9 cellular contexts compared by ENCODE assay signal in the genomic region with DNA sequence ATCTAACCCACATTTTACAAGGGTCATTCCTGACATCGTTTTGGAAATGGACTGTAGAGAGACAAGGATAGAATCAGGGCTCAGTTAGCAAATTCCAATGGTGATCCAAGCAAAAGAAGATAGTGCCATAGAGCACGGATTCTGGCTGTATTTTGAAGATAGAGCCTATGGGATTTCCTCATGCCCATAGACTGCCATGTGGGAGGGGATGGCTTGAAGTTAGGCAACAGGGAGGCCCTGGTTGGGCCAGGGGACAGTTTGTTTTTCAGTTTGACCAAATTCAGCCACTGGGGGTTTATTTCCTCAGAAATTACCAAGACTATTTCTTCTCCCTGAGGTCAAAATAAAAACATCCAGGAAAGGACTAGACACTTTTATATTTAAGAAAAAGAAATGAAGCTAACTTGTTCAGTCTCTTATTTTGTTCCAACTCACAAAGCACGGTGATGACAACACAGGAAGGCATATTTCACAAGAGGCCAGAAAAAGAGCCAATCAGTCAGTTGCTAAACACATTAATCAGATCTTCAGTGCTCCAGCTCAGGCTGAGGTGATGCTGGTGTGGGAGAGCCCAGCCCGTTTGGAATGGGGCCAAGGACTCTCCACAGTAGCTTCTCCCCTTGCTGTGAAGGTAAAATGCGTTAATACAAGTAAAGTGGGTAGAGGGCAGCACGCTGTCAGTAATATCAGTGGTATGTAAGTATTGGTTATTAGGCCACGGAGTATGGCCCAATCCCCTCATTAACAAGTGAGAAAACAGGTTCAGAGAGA. TPM values are rescaled to one million over a fixed set of nuclear protein-coding genes. Genes with fewer than 3 reads are reported as not detected.
DNase-seq lines count a peak whose midpoint lies in the region; ATAC-seq and TF ChIP-seq lines count a peak whose summit lies in the region.
"Had no signal": no experiment of that assay in that cellular context is flagged by ENCODE, and none has a peak within 500 bp of the region (broad histone marks: within the 10 kb centered on the region; RNA-seq: fewer than 3 reads in every experiment).

No MANE protein-coding gene starts in this region.

- 50 to 51% methylated on average over 7 of the region's 7 CpGs for WGBS in testis, 2 donors

- no peak overlapping the region for H3K4me2 ChIP-seq in GM23338

- TF ChIP-seq POLR2A in testis (IDR thresholded peaks at IDR 0.05) = no peak

- peaks cover 12% of the 10 kb centered on the region for H3K9me3 Mint-ChIP-seq in GM23338

- ATAC-seq in GM18867 (IDR thresholded peaks at IDR 0.05; ENCODE audit: unreplicated experiment) (no peak), GM21390 (IDR thresholded peaks at IDR 0.05; ENCODE audit: unreplicated experiment) (no peak), GM23338 (no peak)

- H3K27me3 ChIP-seq in cardiac muscle cell (peaks cover 3% of the 10 kb centered on the region), testis (no peaks in the 10 kb centered on the region), GM23338 (ENCODE audit: insufficient read depth) (peaks cover 9% of the 10 kb centered on the region; the same call in 1 of the 2 replicates)

- H3K9me3 ChIP-seq in cardiac muscle cell (ENCODE audit: low read depth) (no peaks in the 10 kb centered on the region), testis (no peaks in the 10 kb centered on the region)

- no peak overlapping the region for H3K27ac Mint-ChIP-seq in GM23338

- DNase-seq in DMS 273 (lab: John Stamatoyannopoulos, UW; ENCODE audit: unreplicated experiment) (peak; percentile 54), DMS 273 treated with DMSO at 0.1 percent for 48 hours (lab: John Stamatoyannopoulos, UW) (no peak), SIG-M5 (lab: John Stamatoyannopoulos, UW) (peak; percentile 87), cardiac muscle cell (ENCODE audit: low read depth in 1 of 2, low spot score in 1 of 2) (peak; percentile 33 to 97), testis (peak; percentile 60), GM23338 (ENCODE audit: low spot score) (no peak)

- H3K4me3 ChIP-seq in cardiac muscle cell (no peak overlapping the region), testis (no peak overlapping the region), GM23338 (no peak overlapping the region)

- H3K27ac ChIP-seq in cardiac muscle cell (no peak overlapping the region), testis (peak overlapping the region in 1 of 2 donors; percentile 47), GM23338 (ENCODE audit: low read depth) (no peak overlapping the region)
- H3K27ac ChIP-seq: 22Rv1 had no signal

- no peaks in the 10 kb centered on the region for H3K9me2 ChIP-seq in GM23338 (ENCODE audit: insufficient read depth)

- peaks cover 8% of the 10 kb centered on the region for H3K36me3 Mint-ChIP-seq in GM23338 (ENCODE audit: low read depth)

- TF ChIP-seq CTCF in cardiac muscle cell (IDR thresholded peaks at IDR 0.05; ENCODE audit: low read depth, low read length) (no peak), testis (IDR thresholded peaks at IDR 0.05) (no peak), GM23338 (conservative IDR thresholded peaks at IDR 0.05; ENCODE audit: low read depth in 2 of 2) (peak in 1 of 2 experiments; percentile 14; a peak in 2 of 4 replicates)

- H3K36me3 ChIP-seq in cardiac muscle cell (no peaks in the 10 kb centered on the region), testis (ENCODE audit: low read depth, missing control alignments) (no peaks in the 10 kb centered on the region), GM23338 (ENCODE audit: insufficient read depth) (no peaks in the 10 kb centered on the region)

- H3K4me1 ChIP-seq in cardiac muscle cell (ENCODE audit: low read depth) (peaks cover 3% of the 10 kb centered on the region), testis (no peaks in the 10 kb centered on the region), GM23338 (ENCODE audit: insufficient read depth) (no peaks in the 10 kb centered on the region)

- no peaks in the 10 kb centered on the region; the same call in 2 of the 3 replicates for H3K4me1 Mint-ChIP-seq in GM23338

- no peak overlapping the region for H2AFZ ChIP-seq in GM23338

- H3K4me3 Mint-ChIP-seq in GM23338 = no peak overlapping the region

- H3K27me3 Mint-ChIP-seq in GM23338 (ENCODE audit: insufficient read depth, low read depth, poor library complexity) = peaks cover 10% of the 10 kb centered on the region

- H3F3A ChIP-seq in GM23338 (replicated peaks; ENCODE audit: low read depth) = no peaks in the 10 kb centered on the region

- H3K79me2 ChIP-seq in GM23338 (replicated peaks; ENCODE audit: insufficient read depth) = peaks cover under 1% of the 10 kb centered on the region; the same call in 1 of the 2 replicates

- no peaks in the 10 kb centered on the region for H4K20me1 ChIP-seq in GM23338 (replicated peaks; ENCODE audit: insufficient read depth)

- intact Hi-C loops in testis (cut with DNase I; ENCODE audit: low total_unique reads) = no loop called here

TF ChIP-seq in GM23338, 12 proteins besides CTCF, POLR2A, EP300 and RAD21 (continues in another document):
- TF ChIP-seq NANOG (IDR thresholded peaks at IDR 0.05; ENCODE audit: borderline replicate concordance) = no peak
- TF ChIP-seq, protein P1, sequence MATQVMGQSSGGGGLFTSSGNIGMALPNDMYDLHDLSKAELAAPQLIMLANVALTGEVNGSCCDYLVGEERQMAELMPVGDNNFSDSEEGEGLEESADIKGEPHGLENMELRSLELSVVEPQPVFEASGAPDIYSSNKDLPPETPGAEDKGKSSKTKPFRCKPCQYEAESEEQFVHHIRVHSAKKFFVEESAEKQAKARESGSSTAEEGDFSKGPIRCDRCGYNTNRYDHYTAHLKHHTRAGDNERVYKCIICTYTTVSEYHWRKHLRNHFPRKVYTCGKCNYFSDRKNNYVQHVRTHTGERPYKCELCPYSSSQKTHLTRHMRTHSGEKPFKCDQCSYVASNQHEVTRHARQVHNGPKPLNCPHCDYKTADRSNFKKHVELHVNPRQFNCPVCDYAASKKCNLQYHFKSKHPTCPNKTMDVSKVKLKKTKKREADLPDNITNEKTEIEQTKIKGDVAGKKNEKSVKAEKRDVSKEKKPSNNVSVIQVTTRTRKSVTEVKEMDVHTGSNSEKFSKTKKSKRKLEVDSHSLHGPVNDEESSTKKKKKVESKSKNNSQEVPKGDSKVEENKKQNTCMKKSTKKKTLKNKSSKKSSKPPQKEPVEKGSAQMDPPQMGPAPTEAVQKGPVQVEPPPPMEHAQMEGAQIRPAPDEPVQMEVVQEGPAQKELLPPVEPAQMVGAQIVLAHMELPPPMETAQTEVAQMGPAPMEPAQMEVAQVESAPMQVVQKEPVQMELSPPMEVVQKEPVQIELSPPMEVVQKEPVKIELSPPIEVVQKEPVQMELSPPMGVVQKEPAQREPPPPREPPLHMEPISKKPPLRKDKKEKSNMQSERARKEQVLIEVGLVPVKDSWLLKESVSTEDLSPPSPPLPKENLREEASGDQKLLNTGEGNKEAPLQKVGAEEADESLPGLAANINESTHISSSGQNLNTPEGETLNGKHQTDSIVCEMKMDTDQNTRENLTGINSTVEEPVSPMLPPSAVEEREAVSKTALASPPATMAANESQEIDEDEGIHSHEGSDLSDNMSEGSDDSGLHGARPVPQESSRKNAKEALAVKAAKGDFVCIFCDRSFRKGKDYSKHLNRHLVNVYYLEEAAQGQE (IDR thresholded peaks at IDR 0.05; ENCODE audit: unreplicated experiment) = no peak
- no peak for TF ChIP-seq EZH2 (IDR thresholded peaks at IDR 0.05; ENCODE audit: low read depth, unreplicated experiment)
- TF ChIP-seq STAT1 (IDR thresholded peaks at IDR 0.05; ENCODE audit: unreplicated experiment) = no peak
- TF ChIP-seq EZH2phosphoT487 (IDR thresholded peaks at IDR 0.05; ENCODE audit: unreplicated experiment) = no peak
- TF ChIP-seq, protein P2, sequence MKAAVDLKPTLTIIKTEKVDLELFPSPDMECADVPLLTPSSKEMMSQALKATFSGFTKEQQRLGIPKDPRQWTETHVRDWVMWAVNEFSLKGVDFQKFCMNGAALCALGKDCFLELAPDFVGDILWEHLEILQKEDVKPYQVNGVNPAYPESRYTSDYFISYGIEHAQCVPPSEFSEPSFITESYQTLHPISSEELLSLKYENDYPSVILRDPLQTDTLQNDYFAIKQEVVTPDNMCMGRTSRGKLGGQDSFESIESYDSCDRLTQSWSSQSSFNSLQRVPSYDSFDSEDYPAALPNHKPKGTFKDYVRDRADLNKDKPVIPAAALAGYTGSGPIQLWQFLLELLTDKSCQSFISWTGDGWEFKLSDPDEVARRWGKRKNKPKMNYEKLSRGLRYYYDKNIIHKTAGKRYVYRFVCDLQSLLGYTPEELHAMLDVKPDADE (IDR thresholded peaks at IDR 0.05) = no peak
- no peak for TF ChIP-seq ZNF114 (CRISPR knock-in tag; IDR thresholded peaks at IDR 0.05)
- no peak for TF ChIP-seq POLR2AphosphoS5 (IDR thresholded peaks at IDR 0.05; ENCODE audit: low read depth)
- TF ChIP-seq JUNB (IDR thresholded peaks at IDR 0.05; ENCODE audit: unreplicated experiment) = no peak

RNA-seq across cellular contexts. Expression of a gene that starts 4.4 kb away (rescaled TPM):
- total RNA-seq in cardiac muscle cell = 41.1 and 46.2 TPM in 2 replicates
- 26.7 and 32.2 TPM in 2 replicates for polyA plus RNA-seq in cardiac muscle cell
- 10 to 100 TPM; 91.5 to 94.0 TPM for total RNA-seq in testis
- 55.7 TPM for polyA plus RNA-seq in testis (ENCODE audit: insufficient read depth, low read depth, low replicate concordance)
- total RNA-seq in GM23338 (2014; rRNA removed; shearing (Covaris generic)) = 41.2 and 41.8 TPM in 2 replicates
- polyA plus RNA-seq in GM23338 (2016; fragmentation: Nextera tagmentation; extraction: Ambion mirVana) = 11.8 and 15.4 TPM in 2 replicates

RNA-seq across cellular contexts. Expression of a gene that starts 15.3 kb away (rescaled TPM):
- total RNA-seq in cardiac muscle cell (16.8 and 33.2 TPM in 2 replicates), testis (1 to 10 TPM; 8.1 to 8.8 TPM)
- polyA plus RNA-seq in cardiac muscle cell (32.2 and 43.5 TPM in 2 replicates), testis (ENCODE audit: insufficient read depth, low read depth, low replicate concordance) (8.7 TPM), GM23338 (2016; fragmentation: Nextera tagmentation; extraction: Ambion mirVana) (4.3 and 6.2 TPM in 2 replicates)
- 7.6 and 8.0 TPM in 2 replicates for total RNA-seq in GM23338 (2014; rRNA removed; shearing (Covaris generic))

Comparison
In these comparisons a context has a peak if more than half of its experiments do, and no peak if none do; other contexts are left out.
1. DNase-seq: peak in DMS 273 (single experiment), SIG-M5 (single experiment), cardiac muscle cell (2 of 2) and testis (single experiment); none in DMS 273 treated with DMSO at 0.1 percent for 48 hours (single experiment) and GM23338 (single experiment).